In the genomic region with DNA sequence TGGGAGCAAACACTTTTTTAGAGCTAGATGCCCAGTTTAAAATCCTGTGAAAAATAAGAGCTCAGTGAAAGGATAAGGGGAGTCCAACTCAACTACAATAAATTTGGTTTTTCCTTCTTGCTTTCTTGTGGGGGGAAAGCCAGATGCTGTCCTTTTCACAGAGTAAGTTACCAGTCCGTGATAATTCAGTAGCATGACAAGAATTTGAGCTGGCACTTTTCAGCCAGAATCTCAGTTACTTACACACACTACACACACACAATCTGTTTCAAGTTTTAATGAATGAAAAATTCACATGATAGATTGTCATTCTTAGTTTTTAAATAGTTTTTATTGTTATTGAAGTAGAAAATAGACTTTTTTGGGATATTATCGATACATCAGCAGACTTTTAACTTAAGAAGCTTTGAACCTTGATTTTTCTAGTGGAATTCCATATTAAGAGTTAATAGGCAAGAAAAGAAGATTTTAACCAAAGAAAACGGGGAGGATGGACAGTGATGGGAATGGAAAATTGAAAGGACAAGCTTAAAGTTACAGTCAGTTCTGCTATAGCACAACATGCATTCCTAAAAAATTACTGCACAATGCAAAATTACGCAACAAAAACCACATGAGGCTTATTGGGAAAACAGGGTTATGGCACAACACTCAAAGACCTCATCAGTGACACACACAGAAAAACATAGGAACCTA, we compare ENCODE assay signal across 1 cellular context.
TF ChIP-seq lines count a peak whose summit lies in the region.

No MANE protein-coding gene starts in this region.

TF ChIP-seq in IMR-90, 13 proteins besides CTCF, POLR2A, EP300 and RAD21 (continued from another document):
- TF ChIP-seq USF2 (IDR thresholded peaks at IDR 0.05; ENCODE audit: low read depth, low read length): peak; percentile 40; the same call in 1 of the 2 replicates
- peak; percentile 40 for TF ChIP-seq RCOR1 (IDR thresholded peaks at IDR 0.05; ENCODE audit: insufficient replicate concordance, low read length)
- no peak for TF ChIP-seq CHD1 (IDR thresholded peaks at IDR 0.05; ENCODE audit: low read depth, low read length)
- TF ChIP-seq RFX5 (IDR thresholded peaks at IDR 0.05; ENCODE audit: low read depth, low read length): no peak; the same call in 1 of the 2 replicates
